Comparison of ENCODE assay signal across 11 cellular contexts in genomic region chr1:32554288-32554687, GRCh38.
"Had no signal": no experiment of that assay in that cellular context is flagged by ENCODE, and none has a peak within 500 bp of the region (broad histone marks: within the 10 kb centered on the region; RNA-seq: fewer than 3 reads in every experiment).

No MANE protein-coding gene starts in this region.

- H3K4me1 ChIP-seq: HAP-1 had no signal

- H3K4me2 ChIP-seq: GM23338 had no signal

- H3K27ac Mint-ChIP-seq: GM23338, H9, HFFc6 had no signal

- H3K4me3 Mint-ChIP-seq: GM23338, H9, HFFc6 had no signal

- H3K9me3 ChIP-seq: HAP-1 had no signal

- H3K4me3 ChIP-seq: GM23248, GM23338, HAP-1 had no signal

- H3K4me1 Mint-ChIP-seq: GM23338, H9 had no signal

- H3K9me3 Mint-ChIP-seq: GM23338, H9, HFFc6 had no signal

- FAIRE-seq: H1, H54 had no signal

- DNase-seq: GM23248, GOT3, H7, H9, HCEC 1CT, HFFc6 had no signal

- ATAC-seq: GM23338, HCT116 had no signal

- H3K27ac ChIP-seq: GM23248 had no signal
